Comparison of ENCODE assay signal across 17 cellular contexts in the genomic region with DNA sequence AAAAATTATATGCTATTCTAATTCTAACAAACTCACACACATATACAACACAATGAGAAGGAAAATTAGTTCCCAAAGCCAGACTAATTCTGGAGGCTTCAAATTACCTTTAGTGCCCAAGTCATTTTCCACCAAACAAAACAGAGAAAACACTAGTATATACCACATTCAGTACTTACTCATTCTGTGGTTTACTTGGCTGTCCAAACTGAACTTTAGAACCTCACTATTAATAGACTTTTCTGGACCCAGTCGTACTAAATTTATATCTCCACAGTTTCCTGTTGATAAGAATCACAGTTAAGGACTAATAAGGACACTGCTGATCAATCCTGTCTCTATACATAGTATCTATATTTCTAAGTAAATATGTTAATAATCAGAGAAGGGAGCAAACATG.
DNase-seq lines count a peak whose midpoint lies in the region; ATAC-seq lines count a peak whose summit lies in the region.
"Had no signal": no experiment of that assay in that cellular context is flagged by ENCODE, and none has a peak within 500 bp of the region (broad histone marks: within the 10 kb centered on the region; RNA-seq: fewer than 3 reads in every experiment).

No MANE protein-coding gene starts in this region.

- no peak overlapping the region for H3K4me3 ChIP-seq in ACC112 (ENCODE audit: low read depth, low read length)
- H3K4me3 ChIP-seq: neural progenitor cell had no signal

- H3K4me1 ChIP-seq in ACC112 (ENCODE audit: control insufficient read depth, insufficient read depth, low read length, unreplicated experiment) = peaks cover 8% of the 10 kb centered on the region
- H3K4me1 ChIP-seq: neural progenitor cell had no signal

- peaks cover 97% of the 10 kb centered on the region for H3K36me3 Mint-ChIP-seq in activated T-helper 17 cell treated with anti-CD3 and anti-CD28 coated beads, Interleukin-2, amount 50 U/mL, for 72 hours (ENCODE audit: low read depth)
- peaks cover 6 to 33% (median 14%) of the 10 kb centered on the region in 3 donors for H3K36me3 Mint-ChIP-seq in immature natural killer cell

- H3K4me1 Mint-ChIP-seq in activated T-helper 17 cell treated with anti-CD3 and anti-CD28 coated beads, Interleukin-2, amount 50 U/mL, for 72 hours = peaks cover 8% of the 10 kb centered on the region
- H3K4me1 Mint-ChIP-seq in immature natural killer cell = peaks cover 8 to 29% of the 10 kb centered on the region in 2 donors
- H3K4me1 Mint-ChIP-seq: neural progenitor cell had no signal

- intact Hi-C loops in posterior cingulate gyrus (cut with DNase I) = no loop called here

- H3K79me2 ChIP-seq in ACC112 (ENCODE audit: control insufficient read depth, insufficient read depth, low read length, unreplicated experiment) = no peaks in the 10 kb centered on the region

- ATAC-seq in activated T-helper 17 cell treated with anti-CD3 and anti-CD28 coated beads, Interleukin-2, amount 50 U/mL, for 72 hours (replicated peaks) = peak; percentile 55
- ATAC-seq in esophagus mucosa = no peak
- no peak for ATAC-seq in HG03196 (IDR thresholded peaks at IDR 0.05; ENCODE audit: unreplicated experiment)
- ATAC-seq: HepG2, left lobe of liver had no signal

- H3K27ac ChIP-seq in ACC112 (ENCODE audit: low read depth, low read length) = peak overlapping the region; percentile 14; the same call in 1 of the 2 replicates
- H3K27ac ChIP-seq: neural progenitor cell had no signal

- no peak overlapping the region for H2AFZ ChIP-seq in ACC112 (ENCODE audit: low read length, unreplicated experiment)
- H2AFZ ChIP-seq: neural progenitor cell had no signal

- H3K9me3 Mint-ChIP-seq in activated T-helper 17 cell treated with anti-CD3 and anti-CD28 coated beads, Interleukin-2, amount 50 U/mL, for 72 hours = no peaks in the 10 kb centered on the region
- H3K9me3 Mint-ChIP-seq in immature natural killer cell = no peaks in the 10 kb centered on the region
- H3K9me3 Mint-ChIP-seq: CD4-positive, CD25-positive, alpha-beta regulatory T cell; neural progenitor cell had no signal

- H3K4me3 Mint-ChIP-seq in activated T-helper 17 cell treated with anti-CD3 and anti-CD28 coated beads, Interleukin-2, amount 50 U/mL, for 72 hours = no peak overlapping the region
- no peak overlapping the region for H3K4me3 Mint-ChIP-seq in immature natural killer cell
- H3K4me3 Mint-ChIP-seq: CD4-positive, CD25-positive, alpha-beta regulatory T cell; neural progenitor cell had no signal

- DNase-seq in EH (ENCODE audit: low read depth) = peak; percentile 79
- DNase-seq in immature natural killer cell = no peak
- DNase-seq in posterior cingulate gyrus = no peak
- no peak for DNase-seq in SK-N-DZ (ENCODE audit: low spot score)
- DNase-seq: CD4-positive, CD25-positive, alpha-beta regulatory T cell; effector CD4-positive, alpha-beta T cell; GDM1; head of caudate nucleus; NCI-H1417; NCI-H524 had no signal

- H3K27me3 ChIP-seq in ACC112 (ENCODE audit: insufficient read depth, low read length) = no peaks in the 10 kb centered on the region
- H3K27me3 ChIP-seq: neural progenitor cell had no signal

- H3K27me3 Mint-ChIP-seq in activated T-helper 17 cell treated with anti-CD3 and anti-CD28 coated beads, Interleukin-2, amount 50 U/mL, for 72 hours = no peaks in the 10 kb centered on the region
- H3K27me3 Mint-ChIP-seq in immature natural killer cell (ENCODE audit: low read depth in 3 of 3) = peaks cover 2% of the 10 kb centered on the region in 3 donors
- H3K27me3 Mint-ChIP-seq: CD4-positive, CD25-positive, alpha-beta regulatory T cell had no signal

- H3K36me3 ChIP-seq in ACC112 (ENCODE audit: insufficient read depth, low read length) = peaks cover 31% of the 10 kb centered on the region

- peak overlapping the region; percentile 47 for H3K27ac Mint-ChIP-seq in activated T-helper 17 cell treated with anti-CD3 and anti-CD28 coated beads, Interleukin-2, amount 50 U/mL, for 72 hours
- H3K27ac Mint-ChIP-seq in immature natural killer cell = peak overlapping the region in 4 of 6 donors; percentile 30 to 42 (median 37)
- H3K27ac Mint-ChIP-seq: neural progenitor cell had no signal
